In the genomic region with DNA sequence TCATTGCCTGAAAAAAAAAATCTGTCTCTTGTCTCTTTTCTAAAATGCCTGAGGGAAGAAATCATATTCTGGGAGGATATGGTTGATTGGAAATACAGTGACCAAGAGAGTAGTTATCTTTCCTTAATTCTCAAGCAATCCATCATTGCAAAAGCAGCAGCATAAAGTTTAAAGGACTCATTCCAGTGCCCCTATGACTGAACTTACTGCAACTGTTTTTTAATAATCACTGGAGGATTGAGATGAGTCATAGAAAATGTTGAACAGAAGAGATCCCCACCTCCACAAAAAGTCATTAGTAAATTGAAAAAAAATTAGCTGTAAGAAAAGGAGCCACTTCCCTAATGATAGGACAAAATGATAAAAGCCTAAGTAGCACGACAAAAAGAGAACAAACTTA, we compare ENCODE assay signal across 23 cellular contexts.
"Had no signal": no experiment of that assay in that cellular context is flagged by ENCODE, and none has a peak within 500 bp of the region (broad histone marks: within the 10 kb centered on the region; RNA-seq: fewer than 3 reads in every experiment).

No MANE protein-coding gene starts in this region.

- ATAC-seq: activated naive CD4-positive, alpha-beta T cell treated with anti-CD3 and anti-CD28 coated beads, Interleukin-2, amount 50 U/mL, for 72 hours; activated T-cell treated with anti-CD3 and anti-CD28 coated beads, Interleukin-2, amount 50 U/mL, for 72 hours; right lobe of liver; stimulated activated naive CD8-positive, alpha-beta T cell treated with anti-CD3 and anti-CD28 coated beads, Interleukin-15, amount 100 ng/mL, for 72 hours had no signal

- H3K4me1 Mint-ChIP-seq: brain; nephron progenitor cell; stimulated activated naive CD8-positive, alpha-beta T cell treated with anti-CD3 and anti-CD28 coated beads, Interleukin-15, amount 100 ng/mL, for 72 hours had no signal

- H3K36me3 ChIP-seq: left ventricle myocardium inferior, prostate gland, right lobe of liver, upper lobe of left lung had no signal

- H3K4me3 ChIP-seq: coronary artery, hepatocyte, left ventricle myocardium inferior, prostate gland, right lobe of liver, spleen, testis, upper lobe of left lung had no signal

- H3K9me3 Mint-ChIP-seq: brain; central memory CD8-positive, alpha-beta T cell; T-helper 2 cell treated with Interferon-gamma antibody and Interleukin-4, amounts not matched to agents 5 μg/mL and 100 μg/mL, for 36 hours had no signal

- H3K27ac ChIP-seq: coronary artery, hepatocyte, left ventricle myocardium inferior, prostate gland, right lobe of liver, spleen, testis, upper lobe of left lung had no signal

- H3K4me3 Mint-ChIP-seq: activated CD4-positive, alpha-beta T cell treated with anti-CD3 and anti-CD28 coated beads, Interleukin-2, amount 10 ng/mL, durations not matched to agents 7 days and 5 days; activated T-cell treated with anti-CD3 and anti-CD28 coated beads, Interleukin-2, amount 50 U/mL, for 72 hours; brain; central memory CD8-positive, alpha-beta T cell; nephron progenitor cell; stimulated activated naive CD8-positive, alpha-beta T cell treated with anti-CD3 and anti-CD28 coated beads, Interleukin-15, amount 100 ng/mL, for 72 hours; T-helper 2 cell treated with Interferon-gamma antibody and Interleukin-4, amounts not matched to agents 5 μg/mL and 100 μg/mL, for 36 hours had no signal

- H3K27me3 Mint-ChIP-seq: activated CD4-positive, alpha-beta T cell treated with anti-CD3 and anti-CD28 coated beads, Interleukin-2, amount 10 ng/mL, durations not matched to agents 7 days and 5 days; brain; central memory CD8-positive, alpha-beta T cell; stimulated activated naive CD8-positive, alpha-beta T cell treated with anti-CD3 and anti-CD28 coated beads, Interleukin-15, amount 100 ng/mL, for 72 hours had no signal

- H3K36me3 Mint-ChIP-seq: brain had no signal

- H3K27ac Mint-ChIP-seq: activated CD4-positive, alpha-beta T cell treated with anti-CD3 and anti-CD28 coated beads, Interleukin-2, amount 10 ng/mL, durations not matched to agents 7 days and 5 days; activated naive CD4-positive, alpha-beta T cell treated with anti-CD3 and anti-CD28 coated beads, Interleukin-2, amount 50 U/mL, for 72 hours; activated T-cell treated with anti-CD3 and anti-CD28 coated beads, Interleukin-2, amount 50 U/mL, for 72 hours; nephron progenitor cell; stimulated activated naive CD8-positive, alpha-beta T cell treated with anti-CD3 and anti-CD28 coated beads, Interleukin-15, amount 100 ng/mL, for 72 hours; T-helper 2 cell treated with Interferon-gamma antibody and Interleukin-4, amounts not matched to agents 5 μg/mL and 100 μg/mL, for 36 hours had no signal

- H3K27me3 ChIP-seq: hepatocyte, right lobe of liver, spleen, testis, upper lobe of left lung had no signal

- DNase-seq: activated CD4-positive, alpha-beta T cell treated with anti-CD3 and anti-CD28 coated beads, Interleukin-2, amount 10 ng/mL, durations not matched to agents 7 days and 5 days; activated CD8-positive, alpha-beta memory T cell treated with anti-CD3 and anti-CD28 coated beads, Interleukin-2, amount 50 U/mL, for 48 hours; activated gamma-delta T cell; activated T-cell treated with anti-CD3 and anti-CD28 coated beads, Interleukin-2, amount 50 U/mL, for 72 hours; amygdala; effector CD8-positive, alpha-beta T cell; islet precursor cell; left ventricle myocardium inferior; nephron progenitor cell; occipital lobe; right lobe of liver; spleen; stimulated activated naive CD8-positive, alpha-beta T cell treated with anti-CD3 and anti-CD28 coated beads, Interleukin-15, amount 100 ng/mL, for 72 hours; SW 1271; testis; upper lobe of left lung had no signal

- H3K4me2 ChIP-seq: hepatocyte had no signal

- H3K9me3 ChIP-seq: left ventricle myocardium inferior, prostate gland, right lobe of liver, spleen, testis, upper lobe of left lung had no signal

- H3K4me1 ChIP-seq: left ventricle myocardium inferior, prostate gland, right lobe of liver, spleen, testis, upper lobe of left lung had no signal
